ENCODE assay signal across 8 cellular contexts in genomic region chr20:21615617-21616080, GRCh38.
DNase-seq lines count a peak whose midpoint lies in the region; ATAC-seq, FAIRE-seq and TF ChIP-seq lines count a peak whose summit lies in the region.

No MANE protein-coding gene starts in this region.

- H3K27ac ChIP-seq in left ventricle myocardium inferior (replicated peaks) (no peak overlapping the region), gastrocnemius medialis (no peak overlapping the region)

- H3K27me3 ChIP-seq in left ventricle myocardium inferior (ENCODE audit: low read depth), result peaks cover 84% of the 10 kb centered on the region
- no peaks in the 10 kb centered on the region for H3K27me3 ChIP-seq in gastrocnemius medialis

- no peak for FAIRE-seq in RCC 7860 (lab: Jason Lieb, UNC)

- peaks cover 7% of the 10 kb centered on the region for H3K4me1 Mint-ChIP-seq in activated naive CD8-positive, alpha-beta T cell treated with anti-CD3 and anti-CD28 coated beads for 36 hours

- in situ Hi-C loops in gastrocnemius medialis (cut with MboI; ENCODE audit: low sequenced_read_pairs in 4 of 4), result no loop called here

- intact Hi-C loops in left ventricle myocardium inferior (cut with micrococcal nuclease), result no loop called here
- intact Hi-C loops in gastrocnemius medialis (cut with DNase I; ENCODE audit: low total_unique reads), result no loop called here

- no peaks in the 10 kb centered on the region for H3K4me1 ChIP-seq in left ventricle myocardium inferior
- no peaks in the 10 kb centered on the region for H3K4me1 ChIP-seq in gastrocnemius medialis

- ATAC-seq in GM18505 (IDR thresholded peaks at IDR 0.05; ENCODE audit: unreplicated experiment), result peak; percentile 60
- no peak for ATAC-seq in gastrocnemius medialis

- H3K27ac Mint-ChIP-seq in activated naive CD8-positive, alpha-beta T cell treated with anti-CD3 and anti-CD28 coated beads for 36 hours, result no peak overlapping the region

- TF ChIP-seq POLR2A in GM18505 (IDR thresholded peaks at IDR 0.05; ENCODE audit: borderline replicate concordance, extremely low read depth, insufficient read depth, insufficient read length), result no peak
- TF ChIP-seq POLR2A in gastrocnemius medialis (IDR thresholded peaks at IDR 0.05), result no peak

- H3K9me3 ChIP-seq in left ventricle myocardium inferior (replicated peaks) (no peaks in the 10 kb centered on the region), gastrocnemius medialis (no peaks in the 10 kb centered on the region)

- TF ChIP-seq CTCF in AG09319 (IDR thresholded peaks at IDR 0.05; ENCODE audit: low read depth, low read length) (peak; percentile 73), left ventricle myocardium inferior (IDR thresholded peaks at IDR 0.05; ENCODE audit: borderline replicate concordance) (peak; percentile 77), gastrocnemius medialis (IDR thresholded peaks at IDR 0.05 in 4 of 5, conservative IDR thresholded peaks at IDR 0.05 in 1 of 5) (peak in 4 of 5 experiments; percentile 9 to 56 (median 31))

- no peak overlapping the region for H3K4me3 Mint-ChIP-seq in activated naive CD8-positive, alpha-beta T cell treated with anti-CD3 and anti-CD28 coated beads for 36 hours

- peaks cover 38% of the 10 kb centered on the region for H3K27me3 Mint-ChIP-seq in activated naive CD8-positive, alpha-beta T cell treated with anti-CD3 and anti-CD28 coated beads for 36 hours

- H3K4me3 ChIP-seq in left ventricle myocardium inferior (no peak overlapping the region), gastrocnemius medialis (no peak overlapping the region)

- no peaks in the 10 kb centered on the region for H3K36me3 Mint-ChIP-seq in activated naive CD8-positive, alpha-beta T cell treated with anti-CD3 and anti-CD28 coated beads for 36 hours

- no peak for DNase-seq in AG09319 (ENCODE audit: extremely low read depth, low read depth)
- peak; percentile 41 for DNase-seq in HT1080 (ENCODE audit: low read depth)
- peak; percentile 70 for DNase-seq in RKO (ENCODE audit: low spot score)
- DNase-seq in activated naive CD8-positive, alpha-beta T cell treated with anti-CD3 and anti-CD28 coated beads for 36 hours, result peak; percentile 35
- DNase-seq in left ventricle myocardium inferior, result peak; percentile 26
- DNase-seq in gastrocnemius medialis, result peak in 1 of 2 donors; percentile 17
- no peak for DNase-seq in RCC 7860 (ENCODE audit: low spot score)

- no peaks in the 10 kb centered on the region for H3K9me3 Mint-ChIP-seq in activated naive CD8-positive, alpha-beta T cell treated with anti-CD3 and anti-CD28 coated beads for 36 hours

- H3K36me3 ChIP-seq in left ventricle myocardium inferior, result no peaks in the 10 kb centered on the region
- no peaks in the 10 kb centered on the region for H3K36me3 ChIP-seq in gastrocnemius medialis

Comparison
In these comparisons a context has a peak if more than half of its experiments do, and no peak if none do; other contexts are left out.
1. DNase-seq: peak in HT1080 (single experiment), RKO (single experiment), activated naive CD8-positive, alpha-beta T cell treated with anti-CD3 and anti-CD28 coated beads for 36 hours (single experiment) and left ventricle myocardium inferior (single experiment); none in AG09319 (single experiment) and RCC 7860 (single experiment).
2. Peak in every context shown above with its lines, with median percentiles within 50 percentile points of each other: CTCF ChIP-seq.